9 cellular contexts compared by ENCODE assay signal in genomic region chr14:106848330-106849121, GRCh38.
A peak's percentile ranks its signal among the peaks of the same experiment; 100 is the strongest.
DNase-seq lines count a peak whose midpoint lies in the region; ATAC-seq and TF ChIP-seq lines count a peak whose summit lies in the region.
"Had no signal": no experiment of that assay in that cellular context is flagged by ENCODE, and none has a peak within 500 bp of the region (broad histone marks: within the 10 kb centered on the region; RNA-seq: fewer than 3 reads in every experiment).

No MANE protein-coding gene starts in this region.

- peaks cover 11% of the 10 kb centered on the region for H3K36me3 Mint-ChIP-seq in activated B cell treated with CpG ODN at 0.5 μM for 24 hours (ENCODE audit: low read depth)
- no peaks in the 10 kb centered on the region for H3K36me3 Mint-ChIP-seq in stimulated activated effector memory CD8-positive, alpha-beta T cell treated with anti-CD3 and anti-CD28 coated beads, Interleukin-12 subunit alpha, Interleukin-12 subunit beta, amount 100 ng/mL, for 72 hours

- DNase-seq in activated CD4-positive, alpha-beta T cell treated with anti-CD3 and anti-CD28 coated beads for 48 hours: peak; percentile 15
- DNase-seq in activated CD4-positive, alpha-beta T cell treated with anti-CD3 and anti-CD28 coated beads for 1 hour: no peak
- DNase-seq in activated B cell treated with CpG ODN at 0.5 μM for 24 hours (no peak), SKM-1 treated with dmso at 0.1 percent for 144 hours (lab: John Stamatoyannopoulos, UW; ENCODE audit: unreplicated experiment) (no peak)
- DNase-seq in stimulated activated effector memory CD8-positive, alpha-beta T cell treated with anti-CD3 and anti-CD28 coated beads, Interleukin-12 subunit alpha, Interleukin-12 subunit beta, amount 100 ng/mL, for 72 hours (ENCODE audit: low spot score in 2 of 2): no peak
- DNase-seq: left lung had no signal

- no peaks in the 10 kb centered on the region for H3K9me3 Mint-ChIP-seq in activated B cell treated with CpG ODN at 0.5 μM for 24 hours
- H3K9me3 Mint-ChIP-seq in stimulated activated effector memory CD8-positive, alpha-beta T cell treated with anti-CD3 and anti-CD28 coated beads, Interleukin-12 subunit alpha, Interleukin-12 subunit beta, amount 100 ng/mL, for 72 hours: no peaks in the 10 kb centered on the region

- CTCF ChIA-PET in activated B cell treated with CpG ODN at 0.5 μM for 24 hours (lab: Charles Lee): interaction anchor here (0.8 to 17.8 kb wide), 8 partner anchors 8 to 45 kb away, joined by 3 to 398 read pairs (median 6); no protein-coding TSS in a partner anchor

- POLR2A ChIA-PET in activated B cell treated with CpG ODN at 0.5 μM for 24 hours (lab: Charles Lee): interaction anchor here (0.7 to 4.4 kb wide), 4 partner anchors 9 to 25 kb away, joined by 3 to 41 read pairs (median 4); no protein-coding TSS in a partner anchor

- H3K27ac Mint-ChIP-seq in activated B cell treated with CpG ODN at 0.5 μM for 24 hours: peak overlapping the region; percentile 97
- no peak overlapping the region for H3K27ac Mint-ChIP-seq in stimulated activated effector memory CD8-positive, alpha-beta T cell treated with anti-CD3 and anti-CD28 coated beads, Interleukin-12 subunit alpha, Interleukin-12 subunit beta, amount 100 ng/mL, for 72 hours

- peaks cover 90% of the 10 kb centered on the region for H3K4me1 Mint-ChIP-seq in activated B cell treated with CpG ODN at 0.5 μM for 24 hours
- H3K4me1 Mint-ChIP-seq in stimulated activated effector memory CD8-positive, alpha-beta T cell treated with anti-CD3 and anti-CD28 coated beads, Interleukin-12 subunit alpha, Interleukin-12 subunit beta, amount 100 ng/mL, for 72 hours: peaks cover 20% of the 10 kb centered on the region

- intact Hi-C loops in activated B cell treated with CpG ODN at 0.5 μM for 24 hours (cut with micrococcal nuclease): loop anchor here (1.0 kb wide), 2 partner anchors 8 to 24 kb away; no protein-coding TSS in a partner anchor

- peak; percentile 22; the same call in 1 of the 2 replicates for TF ChIP-seq CTCF in LNCAP (IDR thresholded peaks at IDR 0.05)
- TF ChIP-seq CTCF in activated B cell treated with CpG ODN at 0.5 μM for 24 hours (IDR thresholded peaks at IDR 0.05): no peak

- H3K27me3 Mint-ChIP-seq in activated B cell treated with CpG ODN at 0.5 μM for 24 hours: no peaks in the 10 kb centered on the region

- ATAC-seq in activated B cell treated with CpG ODN at 0.5 μM for 24 hours (ENCODE audit: low read depth) (peak; percentile 22), GM18907 (IDR thresholded peaks at IDR 0.05; ENCODE audit: unreplicated experiment) (no peak), GM18502 (IDR thresholded peaks at IDR 0.05; ENCODE audit: poor library complexity, unreplicated experiment) (no peak)
- ATAC-seq in stimulated activated effector memory CD8-positive, alpha-beta T cell treated with anti-CD3 and anti-CD28 coated beads, Interleukin-12 subunit alpha, Interleukin-12 subunit beta, amount 100 ng/mL, for 72 hours: peak; percentile 49
- ATAC-seq: left lung had no signal

- H3K4me3 Mint-ChIP-seq in activated B cell treated with CpG ODN at 0.5 μM for 24 hours: peak overlapping the region; percentile 3
- no peak overlapping the region for H3K4me3 Mint-ChIP-seq in stimulated activated effector memory CD8-positive, alpha-beta T cell treated with anti-CD3 and anti-CD28 coated beads, Interleukin-12 subunit alpha, Interleukin-12 subunit beta, amount 100 ng/mL, for 72 hours

Comparison
In these comparisons a context has a peak if more than half of its experiments do, and no peak if none do; other contexts are left out.
1. ATAC-seq: peak in activated B cell treated with CpG ODN at 0.5 μM for 24 hours (single experiment) and stimulated activated effector memory CD8-positive, alpha-beta T cell treated with anti-CD3 and anti-CD28 coated beads, Interleukin-12 subunit alpha, Interleukin-12 subunit beta, amount 100 ng/mL, for 72 hours (single experiment); none in GM18907 (single experiment) and GM18502 (single experiment).